ENCODE assay signal across 1 cellular context in the genomic region with DNA sequence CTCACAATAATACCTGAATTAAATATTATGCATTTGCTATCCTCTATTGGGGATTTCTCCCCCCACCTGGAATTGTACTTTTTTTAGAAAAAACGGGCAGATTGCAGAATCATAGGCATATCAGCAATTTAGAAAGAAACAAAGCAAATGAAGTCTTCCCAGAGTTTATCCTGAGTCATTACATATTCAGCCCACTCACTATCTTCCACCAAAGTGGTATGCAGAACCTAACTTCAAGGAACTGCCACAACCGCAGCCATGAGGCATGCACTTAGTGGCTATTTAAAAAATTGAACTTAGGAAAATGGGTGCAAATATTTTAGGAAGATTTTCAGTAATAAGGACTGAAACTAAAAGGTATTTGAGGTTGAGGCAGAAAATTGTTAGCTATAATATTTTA.
TF ChIP-seq lines count a peak whose summit lies in the region.

No MANE protein-coding gene starts in this region.

TF ChIP-seq in IMR-90, 13 proteins besides CTCF, POLR2A, EP300 and RAD21:
- TF ChIP-seq NFE2L2 (IDR thresholded peaks at IDR 0.05; ENCODE audit: low read depth, low read length): peak; percentile 68
- TF ChIP-seq FOS (IDR thresholded peaks at IDR 0.05; ENCODE audit: low read depth, low read length): 0 out of 2 replicates have a peak, but pooled peaks have one; percentile 7
- TF ChIP-seq MAFK (IDR thresholded peaks at IDR 0.05; ENCODE audit: low read depth, low read length): peak; percentile 64
- 0 out of 2 replicates have a peak, but pooled peaks have one; percentile 39 for TF ChIP-seq MXI1 (IDR thresholded peaks at IDR 0.05; ENCODE audit: borderline replicate concordance, low read depth, low read length)
- peak; percentile 55 for TF ChIP-seq CEBPB (IDR thresholded peaks at IDR 0.05; ENCODE audit: low read depth, low read length)
- no peak for TF ChIP-seq MAZ (IDR thresholded peaks at IDR 0.05; ENCODE audit: borderline replicate concordance, low read depth, low read length)
- TF ChIP-seq SMC3 (IDR thresholded peaks at IDR 0.05; ENCODE audit: low read depth, low read length): no peak
